ENCODE assay signal across 33 cellular contexts in the genomic region with DNA sequence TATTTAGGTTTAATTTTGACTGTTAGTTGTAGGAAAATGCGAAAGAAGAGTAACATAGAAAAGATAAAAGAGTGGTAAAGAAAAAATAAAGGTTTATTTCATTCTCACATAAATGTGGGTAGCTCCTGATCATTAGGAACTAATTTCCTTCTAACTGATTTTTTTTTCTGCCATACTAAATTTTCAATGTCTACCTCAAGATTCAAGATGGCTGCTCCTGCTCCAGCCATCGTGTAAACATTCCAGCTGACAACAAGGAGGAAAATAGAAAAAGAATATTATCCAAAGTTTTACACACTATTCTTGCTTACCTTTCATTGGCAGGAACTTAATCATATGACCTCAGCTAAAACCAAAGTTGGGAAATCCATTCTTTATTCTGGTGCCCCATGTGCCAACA.
"Had no signal": no experiment of that assay in that cellular context is flagged by ENCODE, and none has a peak within 500 bp of the region (broad histone marks: within the 10 kb centered on the region; RNA-seq: fewer than 3 reads in every experiment).

No MANE protein-coding gene starts in this region.

- H3K4me1 ChIP-seq: adrenal gland, ascending aorta, body of pancreas, breast epithelium had no signal

- H3K27ac ChIP-seq: adrenal gland, ascending aorta, body of pancreas, brain microvascular endothelial cell, breast epithelium, cardiac muscle cell had no signal

- H3K27me3 ChIP-seq: adrenal gland, ascending aorta, body of pancreas, brain microvascular endothelial cell, breast epithelium, cardiac muscle cell had no signal

- H3K36me3 ChIP-seq: adrenal gland, ascending aorta, brain microvascular endothelial cell, breast epithelium, cardiac muscle cell had no signal

- DNase-seq: activated effector memory CD4-positive, alpha-beta T cell treated with anti-CD3 and anti-CD28 coated beads, Interleukin-2, amount 50 U/mL, for 16 hours; activated effector memory CD4-positive, alpha-beta T cell treated with Interleukin-2 at 50 U/mL for 16 hours; activated gamma-delta T cell; activated gamma-delta T cell treated with Interleukin-2 at 50 U/mL for 16 hours; activated naive CD4-positive, alpha-beta T cell; activated naive CD4-positive, alpha-beta T cell treated with anti-CD3 and anti-CD28 coated beads for 36 hours; activated naive CD4-positive, alpha-beta T cell treated with anti-CD3 and anti-CD28 coated beads, Interleukin-2, amount 10 ng/mL, durations not matched to agents 7 days and 5 days; activated naive CD4-positive, alpha-beta T cell treated with anti-CD3 and anti-CD28 coated beads, Interleukin-2, amount 50 U/mL, for 16 hours; activated naive CD4-positive, alpha-beta T cell treated with Interleukin-2 at 50 U/mL for 16 hours; activated naive CD8-positive, alpha-beta T cell treated with anti-CD3 and anti-CD28 coated beads for 36 hours; activated naive CD8-positive, alpha-beta T cell treated with anti-CD3 and anti-CD28 coated beads, Interleukin-2, amount 10 ng/mL, durations not matched to agents 7 days and 5 days; activated naive CD8-positive, alpha-beta T cell treated with anti-CD3 and anti-CD28 coated beads, Interleukin-2, amount 50 U/mL, for 24 hours; activated T-cell treated with anti-CD3 and anti-CD28 coated beads, Interleukin-2, amount 50 U/mL, for 24 hours; activated T-cell treated with anti-CD3 and anti-CD28 coated beads, Interleukin-2, amount 50 U/mL, for 4 hours; activated T-cell treated with anti-CD3 and anti-CD28 coated beads, Interleukin-2, amount 50 U/mL, for 48 hours; activated T-cell treated with anti-CD3 and anti-CD28 coated beads, Interleukin-2, amount 50 U/mL, for 72 hours; adrenal gland; amniotic stem cell; amygdala; anterior cingulate cortex; aorta; body of pancreas; brain microvascular endothelial cell; caudate nucleus; central memory CD4-positive, alpha-beta T cell; cerebellar nuclear complex had no signal

- H3K4me3 ChIP-seq: adrenal gland, ascending aorta, body of pancreas, breast epithelium, cardiac muscle cell had no signal

- FAIRE-seq: astrocyte, bronchial epithelial cell had no signal

- H3K9me3 ChIP-seq: adrenal gland, ascending aorta, body of pancreas had no signal

- ATAC-seq: activated naive CD4-positive, alpha-beta T cell treated with anti-CD3 and anti-CD28 coated beads, Interleukin-2, amount 50 U/mL, for 72 hours; activated naive CD8-positive, alpha-beta T cell treated with anti-CD3 and anti-CD28 coated beads, Interleukin-2, amount 50 U/mL, for 24 hours; activated T-cell treated with anti-CD3 and anti-CD28 coated beads, Interleukin-2, amount 50 U/mL, for 4 hours; activated T-cell treated with anti-CD3 and anti-CD28 coated beads, Interleukin-2, amount 50 U/mL, for 72 hours; activated T-helper 17 cell treated with anti-CD3 and anti-CD28 coated beads, Interleukin-2, amount 50 U/mL, for 72 hours; body of pancreas had no signal
